In genomic region chr17:19384723-19385391, GRCh38 we compare ENCODE assay signal across 9 cellular contexts. TPM values are rescaled to one million over a fixed set of nuclear protein-coding genes. Genes with fewer than 3 reads are reported as not detected.
DNase-seq lines count a peak whose midpoint lies in the region; ATAC-seq and TF ChIP-seq lines count a peak whose summit lies in the region.
"Had no signal": no experiment of that assay in that cellular context is flagged by ENCODE, and none has a peak within 500 bp of the region (broad histone marks: within the 10 kb centered on the region; RNA-seq: fewer than 3 reads in every experiment).

No MANE protein-coding gene starts in this region.

- H3K27me3 ChIP-seq in ovary = no peaks in the 10 kb centered on the region

- H3K36me3 ChIP-seq in ovary = no peaks in the 10 kb centered on the region

- no peak overlapping the region for H3K4me3 ChIP-seq in ovary

- ATAC-seq in GM21515 (IDR thresholded peaks at IDR 0.05; ENCODE audit: unreplicated experiment) = no peak
- no peak for ATAC-seq in HG03432 (IDR thresholded peaks at IDR 0.05; ENCODE audit: unreplicated experiment)
- ATAC-seq in GM18517 (IDR thresholded peaks at IDR 0.05; ENCODE audit: unreplicated experiment) = no peak

- DNase-seq in COLO668 (lab: John Stamatoyannopoulos, UW; ENCODE audit: unreplicated experiment) (peak; percentile 14), NCI-H524 treated with DMSO at 0.1 percent for 48 hours (lab: John Stamatoyannopoulos, UW) (peak; percentile 71), fibroblast of peridontal ligament (ENCODE audit: extremely low read depth) (peak; percentile 94), ovary (peak; percentile 94 to 97 (median 97)), activated gamma-delta T cell (lab: John Stamatoyannopoulos, UW) (no peak)
- DNase-seq: activated naive CD8-positive, alpha-beta T cell treated with anti-CD3 and anti-CD28 coated beads, Interleukin-2, amount 10 ng/mL, durations not matched to agents 7 days and 5 days had no signal

- intact Hi-C loops in ovary (cut with DNase I) = loop anchor here in 1 of 4 donors (5.0 kb wide), 1 partner anchor 122 kb away; no protein-coding TSS in a partner anchor

- TF ChIP-seq EP300 in ovary (IDR thresholded peaks at IDR 0.05) = no peak

- peaks cover 40% of the 10 kb centered on the region for H3K4me1 ChIP-seq in ovary (ENCODE audit: insufficient read depth)

- H3K27ac ChIP-seq in ovary = peak overlapping the region; percentile 89 to 93

- WGBS in ovary, 3 donors = 11 to 14% (median 11%) methylated on average over 16 of the region's 16 CpGs

- TF ChIP-seq POLR2A in ovary (IDR thresholded peaks at IDR 0.05) = no peak

- H3K9me3 ChIP-seq in ovary = no peaks in the 10 kb centered on the region

- no peak for TF ChIP-seq CTCF in ovary (IDR thresholded peaks at IDR 0.05)

RNA-seq across cellular contexts. Expression of gene MFAP4, which starts 2.1 kb away (rescaled TPM):
- total RNA-seq in ovary = 100 to 1,000 TPM in 5 of 7 donors, 10 to 100 TPM in 2; 46.5 to 285 (median 168) TPM
- 100 to 1,000 TPM; 179 to 380 TPM for polyA plus RNA-seq in ovary
- total RNA-seq: activated naive CD8-positive, alpha-beta T cell treated with anti-CD3 and anti-CD28 coated beads, Interleukin-2, amount 10 ng/mL, durations not matched to agents 7 days and 5 days had no signal

RNA-seq across cellular contexts. Expression of gene MAPK7, which starts 6.6 kb away (rescaled TPM):
- 10 to 100 TPM; 14.3 to 74.6 (median 40.6) TPM for total RNA-seq in ovary
- polyA plus RNA-seq in ovary = 10 to 100 TPM; 15.2 to 23.0 TPM

RNA-seq across cellular contexts. Expression of gene B9D1, which starts 22.3 kb away (rescaled TPM):
- total RNA-seq in ovary = 10 to 100 TPM; 19.6 to 60.5 (median 26.9) TPM
- polyA plus RNA-seq in ovary = 10 to 100 TPM; 11.9 to 16.8 TPM

RNA-seq across cellular contexts. Expression of gene RNF112, which starts 26.2 kb away (rescaled TPM):
- total RNA-seq in ovary = 1 to 10 TPM in 5 of 7 donors, under 1 TPM in 2; 0.24 to 6.9 (median 2.1) TPM
- 1 to 10 TPM; 1.4 to 1.6 TPM for polyA plus RNA-seq in ovary
